ENCODE assay signal across 21 cellular contexts in the genomic region with DNA sequence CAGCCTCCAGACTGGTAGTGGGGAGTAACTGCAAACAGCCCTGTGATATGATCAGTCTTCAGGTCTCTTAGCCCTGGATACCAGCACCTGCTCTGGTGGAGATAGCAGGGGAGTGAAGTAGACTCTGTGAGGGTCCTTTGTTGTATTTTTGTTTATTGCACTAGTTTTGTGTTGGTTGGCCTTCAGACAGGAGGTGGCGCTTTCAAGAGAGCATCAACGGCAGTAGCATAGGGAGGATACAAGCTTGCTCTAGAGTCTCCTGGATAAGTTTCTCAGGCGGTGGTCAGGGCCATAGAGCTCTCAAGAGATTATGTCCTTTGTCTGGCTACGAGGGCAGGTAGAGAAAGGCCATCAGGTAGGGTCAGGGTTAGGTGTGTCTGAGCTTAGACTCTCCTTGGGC.
"Had no signal": no experiment of that assay in that cellular context is flagged by ENCODE, and none has a peak within 500 bp of the region (broad histone marks: within the 10 kb centered on the region; RNA-seq: fewer than 3 reads in every experiment).

No MANE protein-coding gene starts in this region.

- H3K27me3 ChIP-seq: body of pancreas, heart left ventricle, neutrophil, tibial artery had no signal

- H3K36me3 ChIP-seq: heart left ventricle, neutrophil, tibial artery had no signal

- ATAC-seq: activated T-cell treated with anti-CD3 and anti-CD28 coated beads, Interleukin-2, amount 50 U/mL, for 72 hours; body of pancreas; heart left ventricle; left lobe of liver; mucosa of descending colon; naive thymus-derived CD4-positive, alpha-beta T cell had no signal

- H3K27ac ChIP-seq: body of pancreas, coronary artery, heart left ventricle, neutrophil, tibial artery had no signal

- DNase-seq: activated CD4-positive, alpha-beta T cell treated with anti-CD3 and anti-CD28 coated beads, Interleukin-2, amount 10 ng/mL, durations not matched to agents 7 days and 5 days; activated CD8-positive, alpha-beta memory T cell treated with anti-CD3 and anti-CD28 coated beads, Interleukin-2, amount 50 U/mL, for 48 hours; activated gamma-delta T cell treated with Interleukin-2 at 50 U/mL for 16 hours; activated T-cell treated with anti-CD3 and anti-CD28 coated beads, Interleukin-2, amount 50 U/mL, for 72 hours; amniotic stem cell; body of pancreas; central memory CD4-positive, alpha-beta T cell; heart left ventricle; islet precursor cell; mucosa of descending colon; naive thymus-derived CD4-positive, alpha-beta T cell; posterior cingulate gyrus; retina; stimulated activated CD4-positive, alpha-beta T cell treated with anti-CD3 and anti-CD28 coated beads, Interleukin-2, amount 100 ng/mL, for 48 hours; stimulated activated naive CD4-positive, alpha-beta T cell; tibial artery had no signal

- H3K36me3 Mint-ChIP-seq: activated naive CD8-positive, alpha-beta T cell; naive thymus-derived CD4-positive, alpha-beta T cell had no signal

- H3K4me3 ChIP-seq: body of pancreas, coronary artery, heart left ventricle, mucosa of descending colon, tibial artery had no signal

- H3K4me1 ChIP-seq: body of pancreas, heart left ventricle, tibial artery had no signal

- H3K9me3 ChIP-seq: body of pancreas, heart left ventricle, mucosa of descending colon, neutrophil, tibial artery had no signal

- H3K4me1 Mint-ChIP-seq: activated CD4-positive, alpha-beta T cell treated with anti-CD3 and anti-CD28 coated beads, Interleukin-2, amount 10 ng/mL, durations not matched to agents 7 days and 5 days; naive thymus-derived CD4-positive, alpha-beta T cell had no signal

- H3K27ac Mint-ChIP-seq: activated CD4-positive, alpha-beta T cell treated with anti-CD3 and anti-CD28 coated beads, Interleukin-2, amount 10 ng/mL, durations not matched to agents 7 days and 5 days; activated naive CD8-positive, alpha-beta T cell; activated T-cell treated with anti-CD3 and anti-CD28 coated beads, Interleukin-2, amount 50 U/mL, for 72 hours; naive thymus-derived CD4-positive, alpha-beta T cell; T-helper 2 cell treated with Interferon-gamma antibody and Interleukin-4, amounts not matched to agents 5 μg/mL and 100 μg/mL, for 36 hours had no signal

- H3K27me3 Mint-ChIP-seq: activated CD4-positive, alpha-beta T cell treated with anti-CD3 and anti-CD28 coated beads, Interleukin-2, amount 10 ng/mL, durations not matched to agents 7 days and 5 days; activated naive CD8-positive, alpha-beta T cell; naive thymus-derived CD4-positive, alpha-beta T cell had no signal

- H3K9me3 Mint-ChIP-seq: activated CD4-positive, alpha-beta T cell treated with anti-CD3 and anti-CD28 coated beads, Interleukin-2, amount 10 ng/mL, durations not matched to agents 7 days and 5 days had no signal

- H3K4me3 Mint-ChIP-seq: activated CD4-positive, alpha-beta T cell treated with anti-CD3 and anti-CD28 coated beads, Interleukin-2, amount 10 ng/mL, durations not matched to agents 7 days and 5 days; activated naive CD8-positive, alpha-beta T cell; activated T-cell treated with anti-CD3 and anti-CD28 coated beads, Interleukin-2, amount 50 U/mL, for 72 hours; naive thymus-derived CD4-positive, alpha-beta T cell; T-helper 2 cell treated with Interferon-gamma antibody and Interleukin-4, amounts not matched to agents 5 μg/mL and 100 μg/mL, for 36 hours had no signal
